In the genomic region with DNA sequence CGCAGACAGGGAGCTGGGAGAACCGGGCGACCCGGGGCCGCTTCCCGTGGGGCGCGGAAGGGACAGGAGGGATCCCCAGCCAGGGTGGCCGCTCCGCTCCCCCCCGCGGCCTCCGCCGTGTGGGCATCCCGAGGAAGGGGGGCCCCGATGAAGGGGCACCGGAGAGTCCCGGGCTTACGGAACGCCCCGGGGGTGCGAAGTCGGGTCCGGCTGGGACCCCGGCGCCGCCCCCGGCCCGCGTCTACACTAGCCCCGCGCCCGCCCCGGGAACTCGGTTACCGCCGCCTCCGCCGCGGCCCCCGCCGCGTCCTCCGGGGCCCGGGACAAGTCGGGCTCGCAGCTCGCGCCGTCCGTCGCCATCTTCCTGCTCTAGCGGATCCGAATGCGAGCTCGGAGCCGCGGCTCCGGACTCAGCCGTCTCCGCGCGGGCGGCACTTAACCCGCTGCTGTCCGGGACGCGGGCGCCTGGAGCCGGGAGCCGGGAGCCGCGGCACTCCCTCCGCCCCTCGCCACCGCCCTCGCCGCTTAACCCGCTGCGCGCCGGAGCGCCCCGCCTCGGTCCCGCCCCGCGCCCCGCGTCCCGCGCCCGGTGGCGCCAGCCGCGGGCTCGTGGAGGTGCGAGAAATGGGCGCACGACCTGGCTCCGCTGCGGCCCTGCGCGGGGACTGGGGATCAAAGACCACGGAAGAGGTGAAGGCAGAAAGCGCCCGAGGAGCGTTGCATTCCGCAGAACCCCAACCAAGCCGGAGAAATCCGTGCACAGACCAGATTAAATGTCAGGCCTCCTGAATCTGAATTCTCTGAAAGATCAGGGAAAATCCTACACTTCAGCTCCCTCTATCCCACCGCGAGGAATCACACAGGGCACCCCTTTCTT, we compare ENCODE assay signal across 1 cellular context.
TF ChIP-seq lines count a peak whose summit lies in the region.

Gene CTTNBP2 (minus strand): TSS at position 386 of the 877 bp plus-strand sequence. CDS start 26 bp downstream, at position 360.

TF ChIP-seq in HEK293, 187 proteins besides CTCF, POLR2A, EP300 and RAD21 (continued from another document):
- TF ChIP-seq, protein P1, sequence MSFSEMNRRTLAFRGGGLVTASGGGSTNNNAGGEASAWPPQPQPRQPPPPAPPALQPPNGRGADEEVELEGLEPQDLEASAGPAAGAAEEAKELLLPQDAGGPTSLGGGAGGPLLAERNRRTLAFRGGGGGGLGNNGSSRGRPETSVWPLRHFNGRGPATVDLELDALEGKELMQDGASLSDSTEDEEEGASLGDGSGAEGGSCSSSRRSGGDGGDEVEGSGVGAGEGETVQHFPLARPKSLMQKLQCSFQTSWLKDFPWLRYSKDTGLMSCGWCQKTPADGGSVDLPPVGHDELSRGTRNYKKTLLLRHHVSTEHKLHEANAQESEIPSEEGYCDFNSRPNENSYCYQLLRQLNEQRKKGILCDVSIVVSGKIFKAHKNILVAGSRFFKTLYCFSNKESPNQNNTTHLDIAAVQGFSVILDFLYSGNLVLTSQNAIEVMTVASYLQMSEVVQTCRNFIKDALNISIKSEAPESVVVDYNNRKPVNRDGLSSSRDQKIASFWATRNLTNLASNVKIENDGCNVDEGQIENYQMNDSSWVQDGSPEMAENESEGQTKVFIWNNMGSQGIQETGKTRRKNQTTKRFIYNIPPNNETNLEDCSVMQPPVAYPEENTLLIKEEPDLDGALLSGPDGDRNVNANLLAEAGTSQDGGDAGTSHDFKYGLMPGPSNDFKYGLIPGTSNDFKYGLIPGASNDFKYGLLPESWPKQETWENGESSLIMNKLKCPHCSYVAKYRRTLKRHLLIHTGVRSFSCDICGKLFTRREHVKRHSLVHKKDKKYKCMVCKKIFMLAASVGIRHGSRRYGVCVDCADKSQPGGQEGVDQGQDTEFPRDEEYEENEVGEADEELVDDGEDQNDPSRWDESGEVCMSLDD (tag by site-specific recombination; IDR thresholded peaks at IDR 0.05): peak; percentile 4; the same call in 1 of the 2 replicates
- 0 out of 2 replicates have a peak, but pooled peaks have one; percentile 3 for TF ChIP-seq ZNF2 (tag by site-specific recombination; IDR thresholded peaks at IDR 0.05)
- TF ChIP-seq ZNF366 (tag by site-specific recombination; conservative IDR thresholded peaks at IDR 0.05): peak; percentile 58
- TF ChIP-seq PATZ1 (tag by site-specific recombination; IDR thresholded peaks at IDR 0.05): 0 out of 2 replicates have a peak, but pooled peaks have one; percentile 6
- peak; percentile 36; the same call in 1 of the 2 replicates for TF ChIP-seq ZIC2 (tag by site-specific recombination; IDR thresholded peaks at IDR 0.05)
- TF ChIP-seq GLI2 (tag by site-specific recombination; IDR thresholded peaks at IDR 0.05; ENCODE audit: borderline replicate concordance, low read depth): no peak
- TF ChIP-seq ZSCAN23 (tag by site-specific recombination; IDR thresholded peaks at IDR 0.05): no peak
- TF ChIP-seq ZBTB17 (tag by site-specific recombination; IDR thresholded peaks at IDR 0.05): peak; percentile 78; the same call in 1 of the 2 replicates
- TF ChIP-seq ZBTB11 (tag by site-specific recombination; conservative IDR thresholded peaks at IDR 0.05; ENCODE audit: low read depth): peak; percentile 48
- TF ChIP-seq, protein P2, sequence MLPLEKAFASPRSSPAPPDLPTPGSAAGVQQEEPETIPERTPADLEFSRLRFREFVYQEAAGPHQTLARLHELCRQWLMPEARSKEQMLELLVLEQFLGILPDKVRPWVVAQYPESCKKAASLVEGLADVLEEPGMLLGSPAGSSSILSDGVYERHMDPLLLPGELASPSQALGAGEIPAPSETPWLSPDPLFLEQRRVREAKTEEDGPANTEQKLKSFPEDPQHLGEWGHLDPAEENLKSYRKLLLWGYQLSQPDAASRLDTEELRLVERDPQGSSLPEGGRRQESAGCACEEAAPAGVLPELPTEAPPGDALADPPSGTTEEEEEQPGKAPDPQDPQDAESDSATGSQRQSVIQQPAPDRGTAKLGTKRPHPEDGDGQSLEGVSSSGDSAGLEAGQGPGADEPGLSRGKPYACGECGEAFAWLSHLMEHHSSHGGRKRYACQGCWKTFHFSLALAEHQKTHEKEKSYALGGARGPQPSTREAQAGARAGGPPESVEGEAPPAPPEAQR (tag by site-specific recombination; IDR thresholded peaks at IDR 0.05): no peak
- TF ChIP-seq, protein P3, sequence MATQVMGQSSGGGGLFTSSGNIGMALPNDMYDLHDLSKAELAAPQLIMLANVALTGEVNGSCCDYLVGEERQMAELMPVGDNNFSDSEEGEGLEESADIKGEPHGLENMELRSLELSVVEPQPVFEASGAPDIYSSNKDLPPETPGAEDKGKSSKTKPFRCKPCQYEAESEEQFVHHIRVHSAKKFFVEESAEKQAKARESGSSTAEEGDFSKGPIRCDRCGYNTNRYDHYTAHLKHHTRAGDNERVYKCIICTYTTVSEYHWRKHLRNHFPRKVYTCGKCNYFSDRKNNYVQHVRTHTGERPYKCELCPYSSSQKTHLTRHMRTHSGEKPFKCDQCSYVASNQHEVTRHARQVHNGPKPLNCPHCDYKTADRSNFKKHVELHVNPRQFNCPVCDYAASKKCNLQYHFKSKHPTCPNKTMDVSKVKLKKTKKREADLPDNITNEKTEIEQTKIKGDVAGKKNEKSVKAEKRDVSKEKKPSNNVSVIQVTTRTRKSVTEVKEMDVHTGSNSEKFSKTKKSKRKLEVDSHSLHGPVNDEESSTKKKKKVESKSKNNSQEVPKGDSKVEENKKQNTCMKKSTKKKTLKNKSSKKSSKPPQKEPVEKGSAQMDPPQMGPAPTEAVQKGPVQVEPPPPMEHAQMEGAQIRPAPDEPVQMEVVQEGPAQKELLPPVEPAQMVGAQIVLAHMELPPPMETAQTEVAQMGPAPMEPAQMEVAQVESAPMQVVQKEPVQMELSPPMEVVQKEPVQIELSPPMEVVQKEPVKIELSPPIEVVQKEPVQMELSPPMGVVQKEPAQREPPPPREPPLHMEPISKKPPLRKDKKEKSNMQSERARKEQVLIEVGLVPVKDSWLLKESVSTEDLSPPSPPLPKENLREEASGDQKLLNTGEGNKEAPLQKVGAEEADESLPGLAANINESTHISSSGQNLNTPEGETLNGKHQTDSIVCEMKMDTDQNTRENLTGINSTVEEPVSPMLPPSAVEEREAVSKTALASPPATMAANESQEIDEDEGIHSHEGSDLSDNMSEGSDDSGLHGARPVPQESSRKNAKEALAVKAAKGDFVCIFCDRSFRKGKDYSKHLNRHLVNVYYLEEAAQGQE (tag by site-specific recombination; IDR thresholded peaks at IDR 0.05): peak; percentile 4; the same call in 1 of the 2 replicates
- no peak for TF ChIP-seq ZNF600 (tag by site-specific recombination; IDR thresholded peaks at IDR 0.05)
- TF ChIP-seq ZBTB6 (tag by site-specific recombination; IDR thresholded peaks at IDR 0.05): peak; percentile 95
- TF ChIP-seq PRDM10 (tag by site-specific recombination; IDR thresholded peaks at IDR 0.05): peak; percentile 58
- TF ChIP-seq PBX3 (CRISPR knock-in tag; IDR thresholded peaks at IDR 0.05): peak; percentile 37; the same call in 1 of the 2 replicates
- peak; percentile 92 for TF ChIP-seq ZBTB20 (tag by site-specific recombination; IDR thresholded peaks at IDR 0.05)
- TF ChIP-seq ZNF624 (tag by site-specific recombination; IDR thresholded peaks at IDR 0.05): no peak
- peak; percentile 64; the same call in 1 of the 2 replicates for TF ChIP-seq ZNF660 (tag by site-specific recombination; IDR thresholded peaks at IDR 0.05)
- TF ChIP-seq ZBTB26 (tag by site-specific recombination; optimal IDR thresholded peaks at IDR 0.05): peak; percentile 72
TF ChIP-seq in HEK293: peak in this region for 23.
